1 cellular context compared by ENCODE assay signal in genomic region chr5:160213537-160213936, GRCh38.
TF ChIP-seq lines count a peak whose summit lies in the region.

No MANE protein-coding gene starts in this region.

TF ChIP-seq in GM23338, 12 proteins besides CTCF, POLR2A, EP300 and RAD21 (continued from another document):
- TF ChIP-seq ZNF462 (CRISPR knock-in tag; IDR thresholded peaks at IDR 0.05) (no peak), JUNB (IDR thresholded peaks at IDR 0.05; ENCODE audit: unreplicated experiment) (no peak), STAT1 (IDR thresholded peaks at IDR 0.05; ENCODE audit: unreplicated experiment) (no peak), EZH2phosphoT487 (IDR thresholded peaks at IDR 0.05; ENCODE audit: unreplicated experiment) (no peak), POLR2AphosphoS5 (IDR thresholded peaks at IDR 0.05; ENCODE audit: low read depth) (no peak)
TF ChIP-seq in GM23338: peak in this region for 0.
